In the genomic region with DNA sequence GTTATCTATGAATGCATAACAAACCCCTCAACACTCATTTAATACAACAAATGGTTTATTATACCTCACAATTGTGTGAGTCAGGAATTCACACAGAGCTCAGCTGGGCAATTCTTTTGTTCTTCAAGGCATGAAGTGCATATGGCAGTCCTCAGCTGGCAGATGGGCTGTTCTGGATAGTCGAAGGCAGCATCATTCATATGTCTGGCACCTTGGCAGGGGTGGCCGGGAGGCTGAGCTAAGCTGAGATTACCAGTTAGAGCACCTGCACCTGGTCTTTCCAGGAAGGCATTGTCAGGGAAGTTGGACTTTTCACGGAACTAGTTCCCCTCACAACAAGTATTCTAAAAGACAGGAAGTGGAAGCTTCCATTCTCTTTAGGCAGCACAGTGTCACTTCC, we compare ENCODE assay signal across 18 cellular contexts.
DNase-seq lines count a peak whose midpoint lies in the region; TF ChIP-seq lines count a peak whose summit lies in the region.
"Had no signal": no experiment of that assay in that cellular context is flagged by ENCODE, and none has a peak within 500 bp of the region (broad histone marks: within the 10 kb centered on the region; RNA-seq: fewer than 3 reads in every experiment).

No MANE protein-coding gene starts in this region.

- no peak overlapping the region for H2AFZ ChIP-seq in SK-N-SH (ENCODE audit: low read depth)
- H2AFZ ChIP-seq: PC-9 had no signal

- H3K4me2 ChIP-seq in SK-N-SH = no peak overlapping the region
- H3K4me2 ChIP-seq: PC-9 had no signal

- TF ChIP-seq CTCF in SK-N-SH (IDR thresholded peaks at IDR 0.05) = no peak

- no peaks in the 10 kb centered on the region; a peak in 1 of 4 replicates for H3K4me1 ChIP-seq in SK-N-SH (ENCODE audit: control insufficient read depth in 1 of 2, insufficient read depth in 2 of 2, low read depth in 1 of 2, low read length in 1 of 2)
- H3K4me1 ChIP-seq: SJCRH30 had no signal

- CTCF ChIA-PET in SK-N-SH (lab: Yijun Ruan, JAX) = interaction anchor here (1.6 kb wide), 1 partner anchor 9 kb away, joined by 4 read pairs; no protein-coding TSS in a partner anchor

- no peaks in the 10 kb centered on the region for H3K27me3 ChIP-seq in SK-N-SH (ENCODE audit: insufficient read depth)
- H3K27me3 ChIP-seq: SJCRH30 had no signal

- peak; percentile 67 for DNase-seq in DMS 273 (lab: John Stamatoyannopoulos, UW; ENCODE audit: unreplicated experiment)
- no peak for DNase-seq in DMS 273 treated with DMSO at 0.1 percent for 48 hours (lab: John Stamatoyannopoulos, UW)
- peak; percentile 34 for DNase-seq in COLO668 (lab: John Stamatoyannopoulos, UW; ENCODE audit: unreplicated experiment)
- DNase-seq in NCI-H345 (lab: John Stamatoyannopoulos, UW) = peak; percentile 84
- peak; percentile 13 for DNase-seq in cerebellar cortex (ENCODE audit: low spot score)
- DNase-seq in stimulated activated CD4-positive, alpha-beta T cell treated with anti-CD3 and anti-CD28 coated beads, Interleukin-1b, Interleukin-23, amount 100 ng/mL, for 48 hours = no peak
- DNase-seq in SK-N-SH = no peak
- DNase-seq in GM19238 (ENCODE audit: insufficient read length, low spot score) = no peak
- DNase-seq: CD4-positive, CD25-positive, alpha-beta regulatory T cell; GF-D8; IMR-90; Kasumi-1; NCI-H1105; NCI-H2029 treated with DMSO at 0.1 percent for 48 hours; NCI-H510A; PC-9; SJCRH30 had no signal

- H3K9ac ChIP-seq in SK-N-SH = no peak overlapping the region

- H3K79me2 ChIP-seq in SK-N-SH (ENCODE audit: insufficient read depth) = no peaks in the 10 kb centered on the region

- H3K4me3 ChIP-seq in SK-N-SH (ENCODE audit: low read depth in 2 of 2, low read length in 1 of 2) = no peak overlapping the region
- H3K4me3 ChIP-seq: PC-9, SJCRH30 had no signal

- H3K27ac ChIP-seq in SK-N-SH (ENCODE audit: low read depth in 2 of 2, low read length in 1 of 2) = no peak overlapping the region
- H3K27ac ChIP-seq: 22Rv1, PC-9, SJCRH30 had no signal

- H4K20me1 ChIP-seq in SK-N-SH (ENCODE audit: insufficient read depth) = no peaks in the 10 kb centered on the region

- no peaks in the 10 kb centered on the region for H3F3A ChIP-seq in SK-N-SH (replicated peaks; ENCODE audit: insufficient read depth)

- 57% methylated on average over 3 of the region's 3 CpGs for WGBS in SK-N-SH (ENCODE audit: low lambda C conversion rate)

- H3K9me2 ChIP-seq in SK-N-SH = no peaks in the 10 kb centered on the region

- TF ChIP-seq RAD21 in SK-N-SH (IDR thresholded peaks at IDR 0.05; ENCODE audit: low read length) = no peak

- TF ChIP-seq EP300 in SK-N-SH (IDR thresholded peaks at IDR 0.05; ENCODE audit: borderline replicate concordance in 1 of 2, low read depth in 1 of 2, low read length in 1 of 2) = no peak

- no peaks in the 10 kb centered on the region for H3K36me3 ChIP-seq in SK-N-SH (replicated peaks in 1 of 2; ENCODE audit: control insufficient read depth in 1 of 2, insufficient read depth in 2 of 2, low read length in 1 of 2)
- H3K36me3 ChIP-seq: SJCRH30 had no signal

- POLR2A ChIA-PET in SK-N-SH (lab: Yijun Ruan, JAX) = no interaction called here

- H3K9me3 ChIP-seq in SK-N-SH = no peaks in the 10 kb centered on the region
- H3K9me3 ChIP-seq: SJCRH30 had no signal

TF ChIP-seq in SK-N-SH, 30 proteins besides CTCF, POLR2A, EP300 and RAD21:
- TF ChIP-seq JUND (IDR thresholded peaks at IDR 0.05) = no peak
- TF ChIP-seq MXI1 (IDR thresholded peaks at IDR 0.05; ENCODE audit: low read depth, low read length) = no peak
- no peak for TF ChIP-seq CHD2 (IDR thresholded peaks at IDR 0.05; ENCODE audit: low read length, partially characterized antibody)
- no peak for TF ChIP-seq TAF1 (IDR thresholded peaks at IDR 0.05; ENCODE audit: borderline replicate concordance, low read depth, low read length)
- TF ChIP-seq YY1 (IDR thresholded peaks at IDR 0.05; ENCODE audit: low read depth) = no peak
- TF ChIP-seq TCF12 (IDR thresholded peaks at IDR 0.05) = no peak
- no peak for TF ChIP-seq RCOR1 (IDR thresholded peaks at IDR 0.05; ENCODE audit: low read length)
- no peak for TF ChIP-seq RXRA (IDR thresholded peaks at IDR 0.05; ENCODE audit: borderline replicate concordance, low read depth)
- no peak for TF ChIP-seq SMC3 (IDR thresholded peaks at IDR 0.05; ENCODE audit: low read depth, low read length)
- no peak for TF ChIP-seq EZH2phosphoT487 (IDR thresholded peaks at IDR 0.05; ENCODE audit: borderline replicate concordance, low read depth)
- TF ChIP-seq NRF1 (IDR thresholded peaks at IDR 0.05; ENCODE audit: low read depth, low read length) = no peak
- no peak for TF ChIP-seq MEF2A (IDR thresholded peaks at IDR 0.05; ENCODE audit: borderline replicate concordance, low read depth)
- TF ChIP-seq, protein P1, sequence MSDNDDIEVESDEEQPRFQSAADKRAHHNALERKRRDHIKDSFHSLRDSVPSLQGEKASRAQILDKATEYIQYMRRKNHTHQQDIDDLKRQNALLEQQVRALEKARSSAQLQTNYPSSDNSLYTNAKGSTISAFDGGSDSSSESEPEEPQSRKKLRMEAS (IDR thresholded peaks at IDR 0.05; ENCODE audit: low read depth) = no peak
- TF ChIP-seq FOXJ3 (CRISPR knock-in tag; IDR thresholded peaks at IDR 0.05) = no peak
- no peak for TF ChIP-seq GABPA (IDR thresholded peaks at IDR 0.05; ENCODE audit: low read depth)
- TF ChIP-seq, protein P2, sequence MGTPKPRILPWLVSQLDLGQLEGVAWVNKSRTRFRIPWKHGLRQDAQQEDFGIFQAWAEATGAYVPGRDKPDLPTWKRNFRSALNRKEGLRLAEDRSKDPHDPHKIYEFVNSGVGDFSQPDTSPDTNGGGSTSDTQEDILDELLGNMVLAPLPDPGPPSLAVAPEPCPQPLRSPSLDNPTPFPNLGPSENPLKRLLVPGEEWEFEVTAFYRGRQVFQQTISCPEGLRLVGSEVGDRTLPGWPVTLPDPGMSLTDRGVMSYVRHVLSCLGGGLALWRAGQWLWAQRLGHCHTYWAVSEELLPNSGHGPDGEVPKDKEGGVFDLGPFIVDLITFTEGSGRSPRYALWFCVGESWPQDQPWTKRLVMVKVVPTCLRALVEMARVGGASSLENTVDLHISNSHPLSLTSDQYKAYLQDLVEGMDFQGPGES (IDR thresholded peaks at IDR 0.05; ENCODE audit: low read depth, low read length) = no peak
- TF ChIP-seq, protein P3, sequence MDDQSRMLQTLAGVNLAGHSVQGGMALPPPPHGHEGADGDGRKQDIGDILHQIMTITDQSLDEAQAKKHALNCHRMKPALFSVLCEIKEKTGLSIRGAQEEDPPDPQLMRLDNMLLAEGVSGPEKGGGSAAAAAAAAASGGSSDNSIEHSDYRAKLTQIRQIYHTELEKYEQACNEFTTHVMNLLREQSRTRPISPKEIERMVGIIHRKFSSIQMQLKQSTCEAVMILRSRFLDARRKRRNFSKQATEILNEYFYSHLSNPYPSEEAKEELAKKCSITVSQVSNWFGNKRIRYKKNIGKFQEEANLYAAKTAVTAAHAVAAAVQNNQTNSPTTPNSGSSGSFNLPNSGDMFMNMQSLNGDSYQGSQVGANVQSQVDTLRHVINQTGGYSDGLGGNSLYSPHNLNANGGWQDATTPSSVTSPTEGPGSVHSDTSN (IDR thresholded peaks at IDR 0.05) = no peak
- no peak for TF ChIP-seq FOXM1 (IDR thresholded peaks at IDR 0.05; ENCODE audit: low read depth)

Comparison
In these comparisons a context has a peak if more than half of its experiments do, and no peak if none do; other contexts are left out.
1. DNase-seq: peak in DMS 273 (single experiment), COLO668 (single experiment), NCI-H345 (single experiment) and cerebellar cortex (single experiment); none in DMS 273 treated with DMSO at 0.1 percent for 48 hours (single experiment), stimulated activated CD4-positive, alpha-beta T cell treated with anti-CD3 and anti-CD28 coated beads, Interleukin-1b, Interleukin-23, amount 100 ng/mL, for 48 hours (single experiment), SK-N-SH (single experiment) and GM19238 (single experiment).